22 cellular contexts compared by ENCODE assay signal in genomic region chr13:99813346-99814095, GRCh38.
"Had no signal": no experiment of that assay in that cellular context is flagged by ENCODE, and none has a peak within 500 bp of the region (broad histone marks: within the 10 kb centered on the region; RNA-seq: fewer than 3 reads in every experiment).

No MANE protein-coding gene starts in this region.

- H3K9me3 ChIP-seq: esophagus squamous epithelium, prostate gland, right atrium auricular region, thyroid gland had no signal

- H2AFZ ChIP-seq: neural progenitor cell had no signal

- H3K9ac ChIP-seq: neural progenitor cell had no signal

- H3K27ac Mint-ChIP-seq: activated CD4-positive, alpha-beta memory T cell treated with anti-CD3 and anti-CD28 coated beads, Interleukin-2, amount 10 ng/mL, durations not matched to agents 7 days and 5 days; activated naive CD4-positive, alpha-beta T cell treated with anti-CD3 and anti-CD28 coated beads, Interleukin-2, amount 10 ng/mL, durations not matched to agents 7 days and 5 days; endodermal cell; neural progenitor cell; stimulated activated naive CD8-positive, alpha-beta T cell treated with anti-CD3 and anti-CD28 coated beads, Interleukin-15, Interleukin-2, amounts not matched to agents 100 ng/mL and 50 ng/mL, for 24 hours; T-helper 1 cell treated with Interleukin-12 subunit alpha and Interleukin-12 subunit beta and Interleukin-4 antibody, amounts not matched to agents 30 μg/mL and 1 μg/mL, for 36 hours had no signal

- H3K27me3 ChIP-seq: esophagus squamous epithelium, heart right ventricle, neural progenitor cell, right atrium auricular region, thyroid gland had no signal

- H3K4me1 ChIP-seq: esophagus squamous epithelium, heart right ventricle, prostate gland, right atrium auricular region, thyroid gland had no signal

- H3K9me3 Mint-ChIP-seq: activated CD4-positive, alpha-beta memory T cell treated with anti-CD3 and anti-CD28 coated beads, Interleukin-2, amount 10 ng/mL, durations not matched to agents 7 days and 5 days; activated naive CD4-positive, alpha-beta T cell treated with anti-CD3 and anti-CD28 coated beads, Interleukin-2, amount 10 ng/mL, durations not matched to agents 7 days and 5 days; naive thymus-derived CD8-positive, alpha-beta T cell; stimulated activated naive CD8-positive, alpha-beta T cell treated with anti-CD3 and anti-CD28 coated beads, Interleukin-15, Interleukin-2, amounts not matched to agents 100 ng/mL and 50 ng/mL, for 24 hours; T-helper 1 cell treated with Interleukin-12 subunit alpha and Interleukin-12 subunit beta and Interleukin-4 antibody, amounts not matched to agents 30 μg/mL and 1 μg/mL, for 36 hours had no signal

- ATAC-seq: heart right ventricle; naive thymus-derived CD8-positive, alpha-beta T cell had no signal

- H3K4me3 Mint-ChIP-seq: activated CD4-positive, alpha-beta memory T cell treated with anti-CD3 and anti-CD28 coated beads, Interleukin-2, amount 10 ng/mL, durations not matched to agents 7 days and 5 days; activated naive CD4-positive, alpha-beta T cell treated with anti-CD3 and anti-CD28 coated beads, Interleukin-2, amount 10 ng/mL, durations not matched to agents 7 days and 5 days; endodermal cell; naive thymus-derived CD8-positive, alpha-beta T cell; neural progenitor cell; stimulated activated naive CD8-positive, alpha-beta T cell treated with anti-CD3 and anti-CD28 coated beads, Interleukin-15, Interleukin-2, amounts not matched to agents 100 ng/mL and 50 ng/mL, for 24 hours; T-helper 1 cell treated with Interleukin-12 subunit alpha and Interleukin-12 subunit beta and Interleukin-4 antibody, amounts not matched to agents 30 μg/mL and 1 μg/mL, for 36 hours had no signal

- H3K27me3 Mint-ChIP-seq: activated CD4-positive, alpha-beta memory T cell treated with anti-CD3 and anti-CD28 coated beads, Interleukin-2, amount 10 ng/mL, durations not matched to agents 7 days and 5 days; activated naive CD4-positive, alpha-beta T cell treated with anti-CD3 and anti-CD28 coated beads, Interleukin-2, amount 10 ng/mL, durations not matched to agents 7 days and 5 days; naive thymus-derived CD8-positive, alpha-beta T cell; stimulated activated naive CD8-positive, alpha-beta T cell treated with anti-CD3 and anti-CD28 coated beads, Interleukin-15, Interleukin-2, amounts not matched to agents 100 ng/mL and 50 ng/mL, for 24 hours had no signal

- H3K36me3 ChIP-seq: esophagus squamous epithelium, heart right ventricle, neural progenitor cell, prostate gland, right atrium auricular region, thyroid gland had no signal

- DNase-seq: activated CD4-positive, alpha-beta memory T cell treated with anti-CD3 and anti-CD28 coated beads, Interleukin-2, amount 10 ng/mL, durations not matched to agents 7 days and 5 days; activated CD4-positive, alpha-beta T cell treated with anti-CD3 and anti-CD28 coated beads for 48 hours; activated CD4-positive, CD25-positive, alpha-beta regulatory T cell; activated effector memory CD4-positive, alpha-beta T cell treated with anti-CD3 and anti-CD28 coated beads, Interleukin-2, amount 50 U/mL, for 16 hours; activated naive CD4-positive, alpha-beta T cell treated with anti-CD3 and anti-CD28 coated beads, Interleukin-2, amount 10 ng/mL, durations not matched to agents 7 days and 5 days; activated T-cell treated with anti-CD3 and anti-CD28 coated beads for 4 hours; amygdala; cerebellar nuclear complex; cortex of kidney; endodermal cell; esophagus squamous epithelium; heart right ventricle; islet precursor cell; naive thymus-derived CD8-positive, alpha-beta T cell; stimulated activated CD4-positive, alpha-beta T cell treated with anti-CD3 and anti-CD28 coated beads, Interleukin-12 subunit alpha, Interleukin-12 subunit beta, amount 100 ng/mL, for 4 hours; thyroid gland had no signal

- H3K4me2 ChIP-seq: neural progenitor cell had no signal

- H3K27ac ChIP-seq: esophagus squamous epithelium, heart right ventricle, neural progenitor cell, prostate gland, right atrium auricular region, thyroid gland had no signal

- H3K4me3 ChIP-seq: esophagus squamous epithelium, heart right ventricle, lung, neural progenitor cell, prostate gland, right atrium auricular region, thyroid gland had no signal
